ENCODE assay signal across 12 cellular contexts in the genomic region with DNA sequence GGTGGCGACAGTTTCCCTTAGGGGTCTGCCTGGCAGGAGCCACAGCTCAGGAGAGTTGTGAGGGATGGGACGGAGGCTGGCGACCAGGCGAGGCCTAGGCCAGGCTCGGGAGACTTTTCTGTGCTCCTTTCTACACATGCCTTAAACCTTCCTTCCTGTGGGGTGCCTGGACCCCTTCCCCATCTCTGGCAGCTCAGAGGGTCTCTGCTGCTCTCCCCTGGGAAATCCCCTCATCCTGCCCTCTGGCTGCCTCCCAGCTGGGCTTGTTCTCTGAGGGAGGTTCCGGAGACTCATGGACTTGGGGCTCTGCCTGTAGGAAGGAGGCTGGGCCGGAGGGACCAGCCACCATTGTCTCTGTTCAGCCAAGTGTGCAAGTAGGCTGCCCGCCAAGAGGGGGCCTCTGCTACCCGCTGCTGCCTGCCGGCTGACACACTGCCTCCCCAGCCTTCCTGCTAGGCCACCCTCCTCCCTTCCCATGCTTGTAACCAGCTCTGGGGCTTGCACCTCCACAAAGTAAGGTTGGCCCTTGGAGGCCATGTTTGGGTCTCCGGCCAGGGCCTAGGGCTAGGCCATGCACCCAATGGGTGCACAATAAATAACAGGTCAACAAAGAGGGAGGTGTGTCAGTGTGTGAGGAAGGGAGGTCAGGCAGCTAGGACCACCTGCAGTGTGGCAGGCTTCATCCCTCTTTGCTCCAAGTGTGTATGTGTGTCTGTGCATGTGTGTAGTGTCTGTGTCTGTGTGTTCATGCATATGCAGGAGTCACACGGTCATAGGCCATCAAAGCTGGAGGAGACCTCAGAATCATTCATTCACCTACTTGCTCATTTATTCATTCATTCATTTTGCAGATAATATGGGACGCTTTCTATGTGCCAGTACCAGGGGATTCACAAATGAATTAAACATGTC. TPM values are rescaled to one million over a fixed set of nuclear protein-coding genes. Genes with fewer than 3 reads are reported as not detected.
DNase-seq lines count a peak whose midpoint lies in the region; ATAC-seq, FAIRE-seq and TF ChIP-seq lines count a peak whose summit lies in the region.
"Had no signal": no experiment of that assay in that cellular context is flagged by ENCODE, and none has a peak within 500 bp of the region (broad histone marks: within the 10 kb centered on the region; RNA-seq: fewer than 3 reads in every experiment).

No MANE protein-coding gene starts in this region.

- TF ChIP-seq POLR2A in IMR-90 (IDR thresholded peaks at IDR 0.05; ENCODE audit: low read depth, low read length), result no peak

- no peaks in the 10 kb centered on the region for H3K79me1 ChIP-seq in IMR-90 (ENCODE audit: low read depth in 1 of 2, low read length in 2 of 2)

- peak overlapping the region; percentile 6 for H3K27ac Mint-ChIP-seq in CD4-positive, alpha-beta T cell
- peak overlapping the region; percentile 78 for H3K27ac Mint-ChIP-seq in neural progenitor cell
- H3K27ac Mint-ChIP-seq: mesothelial cell of epicardium had no signal

- no peaks in the 10 kb centered on the region for H3K27me3 Mint-ChIP-seq in CD4-positive, alpha-beta T cell
- H3K27me3 Mint-ChIP-seq in neural progenitor cell (ENCODE audit: insufficient read depth, low read depth), result peaks cover 16% of the 10 kb centered on the region

- no peak overlapping the region for H3K4ac ChIP-seq in IMR-90 (ENCODE audit: low read depth, low read length)

- in situ Hi-C loops in IMR-90 (cut with MboI; ENCODE audit: low sequenced_read_pairs), result no loop called here

- H4K5ac ChIP-seq in IMR-90 (ENCODE audit: low read depth, low read length), result no peak overlapping the region

- H3K27ac ChIP-seq in CD4-positive, alpha-beta T cell (ENCODE audit: low read depth, low read length), result peak overlapping the region; percentile 31
- H3K27ac ChIP-seq in IMR-90 (ENCODE audit: insufficient read depth, low read length) (no peak overlapping the region), neural progenitor cell (no peak overlapping the region)

- intact Hi-C loops in CD4-positive, alpha-beta T cell (cut with DNase I, micrococcal nuclease), result loop anchor here in 1 of 2 experiments (5.0 kb wide), 1 partner anchor 220 kb away; no protein-coding TSS in a partner anchor
- intact Hi-C loops in IMR-90 (cut with micrococcal nuclease), result loop anchor here (5.0 kb wide), 1 partner anchor 190 kb away; no protein-coding TSS in a partner anchor

- no CpG with 5 or more reads among the region's 13 CpGs for WGBS in IMR-90 (ENCODE audit: extremely low coverage in 2 of 2, insufficient read length in 1 of 2), 2 experiments

- H4K20me1 ChIP-seq in IMR-90 (ENCODE audit: insufficient read depth, low read length), result no peaks in the 10 kb centered on the region
- H4K20me1 ChIP-seq in neural progenitor cell (ENCODE audit: low read depth), result no peaks in the 10 kb centered on the region

- no peaks in the 10 kb centered on the region for H3F3A ChIP-seq in neural progenitor cell (ENCODE audit: low read depth)

- no TSS peak for BruUV-seq in IMR-90 (replicated peaks; lab: Mats Ljungman, UMichigan)

- H4K91ac ChIP-seq in IMR-90 (ENCODE audit: insufficient read depth, low read depth, low read length), result no peak overlapping the region; the same call in 1 of the 2 replicates

- peak overlapping the region; percentile 52 for H2AK9ac ChIP-seq in IMR-90 (replicated peaks; ENCODE audit: low read depth, low read length, poor library complexity)

- H3K4me1 ChIP-seq in IMR-90 (ENCODE audit: control insufficient read depth, insufficient read depth, low read length), result no peaks in the 10 kb centered on the region
- peaks cover 4% of the 10 kb centered on the region for H3K4me1 ChIP-seq in neural progenitor cell

- H3K4me2 ChIP-seq in IMR-90 (ENCODE audit: low read depth, low read length) (no peak overlapping the region), neural progenitor cell (no peak overlapping the region)

- peaks cover 51% of the 10 kb centered on the region for H3K36me3 Mint-ChIP-seq in CD4-positive, alpha-beta T cell (ENCODE audit: low read depth)
- no peaks in the 10 kb centered on the region for H3K36me3 Mint-ChIP-seq in neural progenitor cell
- H3K36me3 Mint-ChIP-seq: mesothelial cell of epicardium had no signal

- no peak overlapping the region for H4K8ac ChIP-seq in IMR-90 (ENCODE audit: low read depth in 2 of 2, low read length in 2 of 2)

- no peaks in the 10 kb centered on the region for H3K36me3 ChIP-seq in IMR-90 (ENCODE audit: control insufficient read depth, insufficient read depth, low read length)
- H3K36me3 ChIP-seq in bronchial epithelial cell (ENCODE audit: control insufficient read depth, insufficient read depth, low read length), result peaks cover 13% of the 10 kb centered on the region
- H3K36me3 ChIP-seq in neural progenitor cell, result no peaks in the 10 kb centered on the region

- no peak overlapping the region for H2AK5ac ChIP-seq in IMR-90 (ENCODE audit: low read depth, low read length)

- H3K56ac ChIP-seq in IMR-90 (ENCODE audit: extremely low read depth, insufficient read depth, low read length), result no peak overlapping the region

- no peaks in the 10 kb centered on the region for H3K9me3 Mint-ChIP-seq in CD4-positive, alpha-beta T cell
- H3K9me3 Mint-ChIP-seq in neural progenitor cell, result no peaks in the 10 kb centered on the region
- H3K9me3 Mint-ChIP-seq: mesothelial cell of epicardium had no signal

- no peak overlapping the region for H3K14ac ChIP-seq in IMR-90 (replicated peaks; ENCODE audit: low read depth, low read length)

- no peaks in the 10 kb centered on the region for H3K79me2 ChIP-seq in neural progenitor cell (ENCODE audit: low read depth)

- H3K18ac ChIP-seq in IMR-90 (ENCODE audit: low read depth, low read length), result no peak overlapping the region

- no peaks in the 10 kb centered on the region for H3K27me3 ChIP-seq in CD4-positive, alpha-beta T cell (ENCODE audit: control insufficient read depth, insufficient read depth, low read length)
- H3K27me3 ChIP-seq in IMR-90 (ENCODE audit: control insufficient read depth, insufficient read depth, low read length), result peaks cover 9% of the 10 kb centered on the region; the same call in 1 of the 2 replicates
- no peaks in the 10 kb centered on the region for H3K27me3 ChIP-seq in bronchial epithelial cell (ENCODE audit: control insufficient read depth, insufficient read depth, low read length)
- H3K27me3 ChIP-seq in neural progenitor cell, result peaks cover 15% of the 10 kb centered on the region

- no peak overlapping the region for H2BK5ac ChIP-seq in IMR-90 (ENCODE audit: low read depth, low read length, poor library complexity, severe bottlenecking)

- no peak for TF ChIP-seq CTCF in CD4-positive, alpha-beta T cell (IDR thresholded peaks at IDR 0.05)
- TF ChIP-seq CTCF in IMR-90 (conservative IDR thresholded peaks at IDR 0.05; ENCODE audit: low read depth, low read length) (no peak), bronchial epithelial cell (IDR thresholded peaks at IDR 0.05; ENCODE audit: insufficient read depth, low read length, severe bottlenecking) (no peak), neural progenitor cell (IDR thresholded peaks at IDR 0.05) (no peak)

- peak; percentile 55 for FAIRE-seq in bronchial epithelial cell (lab: Jason Lieb, UNC)
- FAIRE-seq: colon had no signal

- H2BK15ac ChIP-seq in IMR-90 (ENCODE audit: low read depth, low read length), result no peak overlapping the region

- no peak for TF ChIP-seq RAD21 in IMR-90 (IDR thresholded peaks at IDR 0.05; ENCODE audit: low read length)

- no peaks in the 10 kb centered on the region; the same call in 1 of the 2 replicates for H3K9me1 ChIP-seq in IMR-90 (ENCODE audit: insufficient read depth, low read length)

- CTCF ChIA-PET in CD4-positive, alpha-beta T cell (lab: Charles Lee), result interaction anchor here (0.6 to 4.4 kb wide), 5 partner anchors 8 to 64 kb away, joined by 4 to 40 read pairs (median 7); partner anchors contain the start of gene PSD4
- CTCF ChIA-PET in IMR-90 (lab: Yijun Ruan, JAX), result interaction anchor here (0.7 to 2.8 kb wide), 3 partner anchors 35 to 188 kb away, joined by 3 to 19 read pairs (median 10); no protein-coding TSS in a partner anchor

- H3K9ac ChIP-seq in IMR-90 (ENCODE audit: low read depth, low read length) (no peak overlapping the region), neural progenitor cell (no peak overlapping the region)

- H2AFZ ChIP-seq in IMR-90 (replicated peaks; ENCODE audit: low read length, poor library complexity) (peak overlapping the region; percentile 59), neural progenitor cell (replicated peaks) (no peak overlapping the region)

- no peaks in the 10 kb centered on the region for H3K9me3 ChIP-seq in CD4-positive, alpha-beta T cell (ENCODE audit: control insufficient read depth, low read length)
- no peaks in the 10 kb centered on the region for H3K9me3 ChIP-seq in IMR-90 (ENCODE audit: control insufficient read depth, insufficient read depth, low read length)
- H3K9me3 ChIP-seq in neural progenitor cell (ENCODE audit: low read depth), result no peaks in the 10 kb centered on the region

- POLR2A ChIA-PET in CD4-positive, alpha-beta T cell (lab: Charles Lee), result interaction anchor here (0.9 to 6.4 kb wide), 3 partner anchors 21 to 45 kb away, joined by 3 to 38 read pairs (median 6); partner anchors contain the start of gene PSD4
- POLR2A ChIA-PET in IMR-90 (lab: Charles Lee; ENCODE audit: unreplicated experiment), result no interaction called here

- dilution Hi-C loops in IMR-90 (cut with HindIII; ENCODE audit: low sequenced_read_pairs, unreplicated experiment), result no loop called here

- H2BK20ac ChIP-seq in IMR-90 (ENCODE audit: low read depth, low read length), result no peak overlapping the region

- DNase-seq in CD4-positive, alpha-beta T cell, result no peak
- DNase-seq in IMR-90, result no peak
- no peak for DNase-seq in bronchial epithelial cell (ENCODE audit: low read depth)
- peak; percentile 57 for DNase-seq in neural progenitor cell (ENCODE audit: low spot score)
- no peak for DNase-seq in inferior parietal cortex (ENCODE audit: extremely low spot score)
- DNase-seq in NCI-H1436 (lab: John Stamatoyannopoulos, UW), result no peak
- DNase-seq in mucosa of gallbladder (ENCODE audit: low spot score), result no peak
- DNase-seq: DND-41, NCI-H748 treated with DMSO at 0.1 percent for 48 hours had no signal

- no peak overlapping the region for H3K4me3 ChIP-seq in IMR-90 (ENCODE audit: insufficient read depth, low read depth, low read length)
- H3K4me3 ChIP-seq in bronchial epithelial cell (ENCODE audit: low read depth, low read length), result no peak overlapping the region
- H3K4me3 ChIP-seq in neural progenitor cell, result no peak overlapping the region

- H3K4me3 Mint-ChIP-seq in CD4-positive, alpha-beta T cell, result no peak overlapping the region
- peak overlapping the region; percentile 55 for H3K4me3 Mint-ChIP-seq in neural progenitor cell
- H3K4me3 Mint-ChIP-seq: mesothelial cell of epicardium had no signal

- H3K4me1 Mint-ChIP-seq in CD4-positive, alpha-beta T cell (ENCODE audit: low read depth), result peaks cover 30% of the 10 kb centered on the region
- H3K4me1 Mint-ChIP-seq in neural progenitor cell, result peaks cover 26% of the 10 kb centered on the region

- H3K23ac ChIP-seq in IMR-90 (ENCODE audit: low read depth, low read length), result no peak overlapping the region

- H2BK120ac ChIP-seq in IMR-90 (ENCODE audit: low read depth, low read length), result no peak overlapping the region

- ATAC-seq in CD4-positive, alpha-beta T cell (ENCODE audit: poor library complexity), result no peak
- ATAC-seq in IMR-90 (ENCODE audit: low read depth), result no peak
- no peak for ATAC-seq in HG02588 (IDR thresholded peaks at IDR 0.05; ENCODE audit: unreplicated experiment)

RNA-seq across cellular contexts. Expression of gene PSD4, which starts 28.8 kb away (rescaled TPM):
- 100 to 1,000 TPM in 1 of 2 experiments, 10 to 100 TPM in 1; 96.5 to 101 TPM for total RNA-seq in CD4-positive, alpha-beta T cell
- total RNA-seq in IMR-90 (2012; rRNA removed), result 0.28 and 0.36 TPM in 2 replicates
- 0.55 and 0.70 TPM in 2 replicates for polyA plus RNA-seq in IMR-90 (2012; rRNA removed)
- polyA plus RNA-seq in IMR-90 (2012; cell fraction: cytosol; rRNA removed), result 0.48 and 0.76 TPM in 2 replicates
- 0.66 and 0.72 TPM in 2 replicates for polyA plus RNA-seq in IMR-90 (2012; cell fraction: nucleus; rRNA removed; ENCODE audit: low replicate concordance)
- total RNA-seq in bronchial epithelial cell, result 25.0 and 27.0 TPM in 2 replicates
- total RNA-seq in neural progenitor cell (ENCODE audit: low replicate concordance), result 0.02 and 0.87 TPM in 2 replicates
- total RNA-seq in mucosa of gallbladder, result 70.3 TPM

Comparison
In these comparisons a context has a peak if more than half of its experiments do, and no peak if none do; other contexts are left out.
1. RNA of gene PSD4, which starts 28.8 kb away (total RNA-seq): 96.5 to 101 TPM in CD4-positive, alpha-beta T cell, 70.3 TPM in mucosa of gallbladder (single experiment) and 25.0 to 27.0 TPM in bronchial epithelial cell; 0.28 to 0.36 TPM in IMR-90 and 0.02 to 0.87 TPM in neural progenitor cell; every median in the first group is over 10 times any median in the second.